In the genomic region with DNA sequence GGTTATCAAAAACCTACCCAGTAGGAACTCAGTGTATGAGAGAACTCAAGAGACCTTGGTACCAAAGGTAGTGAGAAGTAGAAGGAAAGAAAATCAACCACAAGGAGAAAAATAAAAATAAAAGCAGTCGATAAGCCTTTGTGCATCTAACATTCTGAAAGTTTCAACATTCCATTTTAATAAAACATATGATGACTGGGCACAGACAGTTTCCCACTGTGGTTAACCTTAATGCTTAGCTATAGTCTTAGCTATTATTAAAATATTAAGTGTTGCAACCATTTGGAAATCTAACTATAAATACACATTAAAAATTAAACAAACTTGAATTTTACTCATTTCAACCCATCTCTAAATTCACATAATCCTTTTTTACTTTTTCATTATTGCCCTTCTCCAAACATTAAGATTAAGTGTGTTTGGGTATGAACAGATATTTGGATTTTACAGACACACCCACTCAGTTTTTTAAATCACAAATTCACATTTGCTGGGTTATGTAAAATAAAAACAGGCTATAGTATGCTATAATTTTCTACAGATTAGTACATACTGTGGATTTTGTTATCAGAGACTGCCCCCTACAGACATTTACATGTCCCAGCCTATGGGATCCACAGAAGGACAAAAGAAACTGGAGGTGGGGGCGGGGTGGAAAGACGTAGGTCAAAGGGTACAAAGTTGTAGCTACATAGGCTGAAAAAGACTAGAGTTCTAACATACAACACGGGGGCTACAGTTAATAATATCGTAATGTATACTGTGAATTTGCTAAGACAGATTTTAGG, we compare ENCODE assay signal across 8 cellular contexts. TPM values are rescaled to one million over a fixed set of nuclear protein-coding genes. Genes with fewer than 3 reads are reported as not detected.
DNase-seq lines count a peak whose midpoint lies in the region; ATAC-seq and TF ChIP-seq lines count a peak whose summit lies in the region.

No MANE protein-coding gene starts in this region.

- H3K79me1 ChIP-seq in neuronal stem cell (ENCODE audit: low read depth, low read length): no peaks in the 10 kb centered on the region

- intact Hi-C loops in Panc1 (cut with micrococcal nuclease; ENCODE audit: unreplicated experiment) (no loop called here), sciatic nerve (cut with DNase I) (no loop called here)

- H3K4me2 ChIP-seq in neuronal stem cell (ENCODE audit: insufficient read depth, low read length, poor library complexity, severe bottlenecking): no peak overlapping the region

- no peak overlapping the region for H4K91ac ChIP-seq in neuronal stem cell (ENCODE audit: low read depth, low read length, poor library complexity)

- H2BK120ac ChIP-seq in neuronal stem cell (ENCODE audit: low read depth, low read length): no peak overlapping the region

- H3K14ac ChIP-seq in neuronal stem cell (ENCODE audit: low read length): no peak overlapping the region

- no peak overlapping the region for H3K18ac ChIP-seq in neuronal stem cell (ENCODE audit: low read length)

- peaks cover 4% of the 10 kb centered on the region for H3K36me3 ChIP-seq in Panc1 (ENCODE audit: control insufficient read depth, insufficient read depth, low read length)
- peaks cover 3 to 55% of the 10 kb centered on the region in 2 donors for H3K36me3 ChIP-seq in neuronal stem cell (replicated peaks in 1 of 2; ENCODE audit: control insufficient read depth in 2 of 2, insufficient read depth in 2 of 2, low read length in 2 of 2)

- H3K4me1 Mint-ChIP-seq in effector memory CD8-positive, alpha-beta T cell (ENCODE audit: low read depth in 2 of 2): no peaks in the 10 kb centered on the region

- CTCF ChIA-PET in Panc1 (lab: Charles Lee): no interaction called here

- peak; percentile 42; the same call in 1 of the 2 replicates for TF ChIP-seq CTCF in Panc1 (IDR thresholded peaks at IDR 0.05)

- POLR2A ChIA-PET in Panc1 (lab: Charles Lee): interaction anchor here (0.6 kb wide), 1 partner anchor 84 kb away, joined by 7 read pairs; no protein-coding TSS in a partner anchor

- no peak overlapping the region for H2BK15ac ChIP-seq in neuronal stem cell (ENCODE audit: low read length)

- H3K27me3 ChIP-seq in Panc1 (ENCODE audit: control insufficient read depth, insufficient read depth, low read length) (no peaks in the 10 kb centered on the region), neuronal stem cell (ENCODE audit: control insufficient read depth in 3 of 3, insufficient read depth in 3 of 3, low read depth in 1 of 3, low read length in 3 of 3) (no peaks in the 10 kb centered on the region)

- peaks cover 3% of the 10 kb centered on the region for H3K36me3 Mint-ChIP-seq in effector memory CD8-positive, alpha-beta T cell (ENCODE audit: insufficient read depth)

- no peak; the same call in 1 of the 2 replicates for ATAC-seq in Panc1
- peak; percentile 82 for ATAC-seq in effector memory CD8-positive, alpha-beta T cell (replicated peaks)
- ATAC-seq in sciatic nerve: peak; percentile 51
- ATAC-seq in HG03097 (IDR thresholded peaks at IDR 0.05; ENCODE audit: low FRiP score, unreplicated experiment): no peak

- H3K27me3 Mint-ChIP-seq in effector memory CD8-positive, alpha-beta T cell: no peaks in the 10 kb centered on the region

- no peak overlapping the region for H2AFZ ChIP-seq in neuronal stem cell (ENCODE audit: low read length)

- in situ Hi-C loops in Panc1 (cut with HindIII; ENCODE audit: low pct_unique_long_range_greater_than_20kb, low sequenced_read_pairs): no loop called here

- H3K23ac ChIP-seq in neuronal stem cell (ENCODE audit: low read depth, low read length, poor library complexity): no peak overlapping the region

- H3K9me3 Mint-ChIP-seq in effector memory CD8-positive, alpha-beta T cell: no peaks in the 10 kb centered on the region

- no peak overlapping the region for H3K4ac ChIP-seq in neuronal stem cell (ENCODE audit: low read length)

- H3K27ac ChIP-seq in Panc1 (ENCODE audit: low read length) (no peak overlapping the region), neuronal stem cell (replicated peaks; ENCODE audit: low read length) (no peak overlapping the region)

- H3K4me3 ChIP-seq in Panc1 (ENCODE audit: low read depth in 2 of 2, low read length in 2 of 2) (no peak overlapping the region), neuronal stem cell (ENCODE audit: low read length in 2 of 2) (no peak overlapping the region)

- no peak overlapping the region for H2AK5ac ChIP-seq in neuronal stem cell (ENCODE audit: low read depth, low read length)

- no peaks in the 10 kb centered on the region for H3K9me3 ChIP-seq in Panc1 (ENCODE audit: control insufficient read depth, insufficient read depth, low read depth, low read length)
- peaks cover 0 to 11% of the 10 kb centered on the region in 2 donors for H3K9me3 ChIP-seq in neuronal stem cell (replicated peaks in 1 of 2; ENCODE audit: control insufficient read depth in 2 of 2, insufficient read depth in 1 of 2, low read depth in 1 of 2, low read length in 2 of 2)

- peak; percentile 7 for DNase-seq in stimulated activated CD4-positive, alpha-beta T cell treated with anti-CD3 and anti-CD28 coated beads, Interleukin-4, amount 100 ng/mL, for 24 hours
- no peak for DNase-seq in stimulated activated CD4-positive, alpha-beta T cell treated with anti-CD3 and anti-CD28 coated beads, Interleukin-2, amount 100 ng/mL, for 24 hours
- DNase-seq in Panc1 (ENCODE audit: low read depth, low spot score) (peak; percentile 1), sciatic nerve (ENCODE audit: low spot score) (no peak), neuronal stem cell (ENCODE audit: low spot score) (no peak), anterior cingulate cortex (lab: John Stamatoyannopoulos, UW) (no peak)
- DNase-seq in effector memory CD8-positive, alpha-beta T cell: no peak

- H3K27ac Mint-ChIP-seq in effector memory CD8-positive, alpha-beta T cell: peak overlapping the region in 1 of 2 donors; percentile 35

- no peak overlapping the region for H3K9ac ChIP-seq in neuronal stem cell (ENCODE audit: low read depth, low read length, poor library complexity)

- H3K4me1 ChIP-seq in Panc1 (ENCODE audit: control insufficient read depth, insufficient read depth, low read length): no peaks in the 10 kb centered on the region
- H3K4me1 ChIP-seq in neuronal stem cell (ENCODE audit: control insufficient read depth in 2 of 2, insufficient read depth in 1 of 2, low read depth in 1 of 2, low read length in 2 of 2): no peaks in the 10 kb centered on the region

- H4K8ac ChIP-seq in neuronal stem cell (ENCODE audit: low read depth, low read length): no peak overlapping the region

- BruUV-seq in Panc1 (replicated peaks; lab: Mats Ljungman, UMichigan): no TSS peak

- H2BK5ac ChIP-seq in neuronal stem cell (ENCODE audit: low read length): no peak overlapping the region

- H2BK12ac ChIP-seq in neuronal stem cell (ENCODE audit: low read length): no peak overlapping the region

- no peak overlapping the region for H3K4me3 Mint-ChIP-seq in effector memory CD8-positive, alpha-beta T cell

- no CpG with 5 or more reads among the region's 5 CpGs for WGBS in neuronal stem cell (ENCODE audit: extremely low coverage in 2 of 2, insufficient read length in 2 of 2, insufficient replicate concordance in 1 of 2), 2 donors

RNA-seq across cellular contexts. Expression of a gene that starts 32.8 kb away (rescaled TPM):
- total RNA-seq in Panc1 (2021; ENCODE audit: unreplicated experiment) (9.7 TPM), sciatic nerve (22.5 TPM)
- polyA plus RNA-seq in Panc1 (2012; ENCODE audit: insufficient read length): 3.2 TPM
- 12.1 TPM for polyA plus RNA-seq in neuronal stem cell (2013, experiment 1 of 2)
- 11.7 TPM for polyA plus RNA-seq in neuronal stem cell (2013, experiment 2 of 2)

Comparison
In these comparisons a context has a peak if more than half of its experiments do, and no peak if none do; other contexts are left out.
1. DNase-seq: peak in stimulated activated CD4-positive, alpha-beta T cell treated with anti-CD3 and anti-CD28 coated beads, Interleukin-4, amount 100 ng/mL, for 24 hours (single experiment) and Panc1 (single experiment); none in stimulated activated CD4-positive, alpha-beta T cell treated with anti-CD3 and anti-CD28 coated beads, Interleukin-2, amount 100 ng/mL, for 24 hours (0 of 2), effector memory CD8-positive, alpha-beta T cell (0 of 3), sciatic nerve (single experiment), neuronal stem cell (single experiment) and anterior cingulate cortex (0 of 58).
2. ATAC-seq: peak in effector memory CD8-positive, alpha-beta T cell (single experiment) and sciatic nerve (single experiment); none in Panc1 (single experiment) and HG03097 (single experiment).